ENCODE assay signal across 18 cellular contexts in genomic region chr3:196890309-196890708, GRCh38.
"Had no signal": no experiment of that assay in that cellular context is flagged by ENCODE, and none has a peak within 500 bp of the region (broad histone marks: within the 10 kb centered on the region; RNA-seq: fewer than 3 reads in every experiment).

No MANE protein-coding gene starts in this region.

- H3K27ac ChIP-seq: coronary artery, neutrophil, right atrium auricular region, tibial nerve, vagina, VCaP had no signal

- H3K27me3 ChIP-seq: adrenal gland, neutrophil, right atrium auricular region, tibial nerve, vagina had no signal

- FAIRE-seq: small intestine had no signal

- H3K27me3 Mint-ChIP-seq: activated CD4-positive, alpha-beta T cell treated with anti-CD3 and anti-CD28 coated beads for 36 hours; activated CD8-positive, alpha-beta T cell treated with anti-CD3 and anti-CD28 coated beads for 36 hours; activated naive CD4-positive, alpha-beta T cell treated with anti-CD3 and anti-CD28 coated beads, Interleukin-2, amount 10 ng/mL, durations not matched to agents 7 days and 5 days; activated T-helper 17 cell treated with anti-CD3 and anti-CD28 coated beads, Interleukin-2, amount 50 U/mL, for 72 hours had no signal

- H3K9me3 ChIP-seq: adrenal gland, neutrophil, right atrium auricular region, tibial nerve, vagina had no signal

- DNase-seq: activated CD4-positive, alpha-beta T cell treated with anti-CD3 and anti-CD28 coated beads for 36 hours; activated CD8-positive, alpha-beta memory T cell treated with anti-CD3 and anti-CD28 coated beads, Interleukin-2, amount 50 U/mL, for 4 hours; activated CD8-positive, alpha-beta T cell treated with anti-CD3 and anti-CD28 coated beads for 36 hours; activated naive CD4-positive, alpha-beta T cell treated with anti-CD3 and anti-CD28 coated beads, Interleukin-2, amount 10 ng/mL, durations not matched to agents 7 days and 5 days; adrenal gland; caudate nucleus; effector CD8-positive, alpha-beta T cell; left colon; midbrain; small intestine had no signal

- H3K4me3 Mint-ChIP-seq: activated CD4-positive, alpha-beta T cell treated with anti-CD3 and anti-CD28 coated beads for 36 hours; activated CD8-positive, alpha-beta T cell treated with anti-CD3 and anti-CD28 coated beads for 36 hours; activated naive CD4-positive, alpha-beta T cell treated with anti-CD3 and anti-CD28 coated beads, Interleukin-2, amount 10 ng/mL, durations not matched to agents 7 days and 5 days; activated T-helper 17 cell treated with anti-CD3 and anti-CD28 coated beads, Interleukin-2, amount 50 U/mL, for 72 hours had no signal

- H3K27ac Mint-ChIP-seq: activated CD4-positive, alpha-beta T cell treated with anti-CD3 and anti-CD28 coated beads for 36 hours; activated naive CD4-positive, alpha-beta T cell treated with anti-CD3 and anti-CD28 coated beads, Interleukin-2, amount 10 ng/mL, durations not matched to agents 7 days and 5 days had no signal

- H3K4me3 ChIP-seq: adrenal gland, coronary artery, lung, right atrium auricular region, tibial nerve, vagina had no signal

- ATAC-seq: activated CD4-positive, alpha-beta T cell treated with anti-CD3 and anti-CD28 coated beads for 36 hours; activated CD8-positive, alpha-beta T cell treated with anti-CD3 and anti-CD28 coated beads for 36 hours; activated T-helper 17 cell treated with anti-CD3 and anti-CD28 coated beads, Interleukin-2, amount 50 U/mL, for 72 hours; left colon had no signal

- H3K9me3 Mint-ChIP-seq: activated CD8-positive, alpha-beta T cell treated with anti-CD3 and anti-CD28 coated beads for 36 hours; activated naive CD4-positive, alpha-beta T cell treated with anti-CD3 and anti-CD28 coated beads, Interleukin-2, amount 10 ng/mL, durations not matched to agents 7 days and 5 days; activated T-helper 17 cell treated with anti-CD3 and anti-CD28 coated beads, Interleukin-2, amount 50 U/mL, for 72 hours had no signal
